Comparison of ENCODE assay signal across 10 cellular contexts in the genomic region with DNA sequence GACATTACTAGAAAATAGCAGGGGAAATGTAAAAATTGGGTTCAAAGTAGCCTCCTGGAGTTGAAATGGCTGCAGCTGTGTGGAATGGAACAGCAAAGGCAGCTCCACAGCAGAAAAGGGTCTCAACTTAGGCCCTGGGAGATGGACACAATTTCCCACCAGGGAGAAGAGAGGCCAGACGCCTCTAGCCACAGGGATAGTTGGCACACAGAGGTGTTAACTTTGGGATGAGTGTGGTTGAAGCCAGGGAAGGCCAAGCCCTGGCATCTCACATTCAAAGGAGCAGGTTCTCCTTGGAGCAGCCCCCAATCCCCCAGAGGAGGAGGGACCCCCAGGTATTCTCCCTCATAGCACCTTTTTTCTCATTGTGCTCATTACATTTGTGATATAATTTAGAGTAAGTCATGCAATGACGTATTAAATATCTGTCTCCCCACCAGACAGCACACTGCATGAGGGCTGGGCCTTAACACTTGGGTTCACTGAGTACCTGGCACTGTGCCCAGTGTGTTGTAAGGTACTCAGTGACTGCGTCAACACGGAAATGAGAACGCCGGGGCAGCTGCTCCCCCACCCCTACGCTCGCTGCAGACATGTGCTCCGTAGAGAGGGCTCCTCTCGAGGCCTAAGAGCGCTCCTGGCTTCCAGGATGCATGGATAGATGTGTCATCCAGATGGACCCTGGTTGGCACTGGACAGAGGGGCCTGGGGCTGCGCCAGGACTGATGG.
DNase-seq lines count a peak whose midpoint lies in the region; ATAC-seq, FAIRE-seq and TF ChIP-seq lines count a peak whose summit lies in the region.
"Had no signal": no experiment of that assay in that cellular context is flagged by ENCODE, and none has a peak within 500 bp of the region (broad histone marks: within the 10 kb centered on the region; RNA-seq: fewer than 3 reads in every experiment).

No MANE protein-coding gene starts in this region.

- H3K27me3 Mint-ChIP-seq in activated T-cell treated with anti-CD3 and anti-CD28 coated beads, Interleukin-2, amount 50 U/mL, for 24 hours = no peaks in the 10 kb centered on the region

- H3K4me1 ChIP-seq in lung (ENCODE audit: control insufficient read depth in 2 of 2, insufficient read depth in 2 of 2, low read length in 2 of 2) (peaks cover 7 to 17% of the 10 kb centered on the region in 2 donors), MM.1S (ENCODE audit: low read length) (no peaks in the 10 kb centered on the region)

- no peak overlapping the region for H3K9ac ChIP-seq in MM.1S (ENCODE audit: low read length)

- no peaks in the 10 kb centered on the region for H3F3A ChIP-seq in MM.1S (ENCODE audit: insufficient read depth, low read length)

- H3K4me2 ChIP-seq in MM.1S (ENCODE audit: low read depth, low read length) = no peak overlapping the region

- no peaks in the 10 kb centered on the region for H3K79me2 ChIP-seq in MM.1S (ENCODE audit: low read length)

- no peak overlapping the region for H3K4me3 Mint-ChIP-seq in activated T-cell treated with anti-CD3 and anti-CD28 coated beads, Interleukin-2, amount 50 U/mL, for 24 hours
- H3K4me3 Mint-ChIP-seq: CD8-positive, alpha-beta T cell; naive B cell had no signal

- H3K27me3 ChIP-seq in bronchial epithelial cell (ENCODE audit: control insufficient read depth, insufficient read depth, low read length) (no peaks in the 10 kb centered on the region), lung (ENCODE audit: control insufficient read depth, insufficient read depth) (no peaks in the 10 kb centered on the region), MM.1S (replicated peaks; ENCODE audit: insufficient read depth, low read length) (no peaks in the 10 kb centered on the region)

- ATAC-seq in lung (ENCODE audit: insufficient read depth, low FRiP score) = peak; percentile 43
- ATAC-seq in HG02678 (IDR thresholded peaks at IDR 0.05; ENCODE audit: unreplicated experiment) = no peak
- no peak for ATAC-seq in HG02973 (IDR thresholded peaks at IDR 0.05; ENCODE audit: unreplicated experiment)
- ATAC-seq: CD8-positive, alpha-beta T cell had no signal

- no peak for TF ChIP-seq CTCF in bronchial epithelial cell (IDR thresholded peaks at IDR 0.05; ENCODE audit: insufficient read depth, low read length, severe bottlenecking)
- TF ChIP-seq CTCF in lung (IDR thresholded peaks at IDR 0.05; ENCODE audit: control extremely low read depth, extremely low read depth) = no peak
- TF ChIP-seq CTCF in MM.1S (IDR thresholded peaks at IDR 0.05; ENCODE audit: low read length) = no peak

- no peak for FAIRE-seq in bronchial epithelial cell (lab: Jason Lieb, UNC)

- H3K9me2 ChIP-seq in MM.1S (replicated peaks; ENCODE audit: insufficient read depth, low read length) = no peaks in the 10 kb centered on the region

- H3K9me3 ChIP-seq in lung (ENCODE audit: control insufficient read depth in 2 of 2, insufficient read depth in 1 of 2, low read length in 1 of 2) (no peaks in the 10 kb centered on the region), MM.1S (replicated peaks; ENCODE audit: insufficient read depth, low read length) (no peaks in the 10 kb centered on the region)

- 35 to 49% methylated on average over 12 of the region's 12 CpGs for WGBS in lung, 2 donors

- H3K27ac ChIP-seq in lung (ENCODE audit: low read depth in 1 of 2, low read length in 1 of 2) (peak overlapping the region; percentile 14 to 71), MM.1S (ENCODE audit: low read length) (no peak overlapping the region)

- no peaks in the 10 kb centered on the region for H4K20me1 ChIP-seq in MM.1S (ENCODE audit: insufficient read depth, low read length)

- H2AFZ ChIP-seq in MM.1S (ENCODE audit: low read length) = no peak overlapping the region

- H3K27ac Mint-ChIP-seq in activated T-cell treated with anti-CD3 and anti-CD28 coated beads, Interleukin-2, amount 50 U/mL, for 24 hours = no peak overlapping the region
- H3K27ac Mint-ChIP-seq: CD8-positive, alpha-beta T cell; naive B cell had no signal

- H3K4me1 Mint-ChIP-seq in activated T-cell treated with anti-CD3 and anti-CD28 coated beads, Interleukin-2, amount 50 U/mL, for 24 hours (ENCODE audit: low read depth) = peaks cover 9% of the 10 kb centered on the region
- H3K4me1 Mint-ChIP-seq: naive B cell had no signal

- H3K36me3 Mint-ChIP-seq in activated T-cell treated with anti-CD3 and anti-CD28 coated beads, Interleukin-2, amount 50 U/mL, for 24 hours (ENCODE audit: low read depth) = no peaks in the 10 kb centered on the region
- H3K36me3 Mint-ChIP-seq: CD8-positive, alpha-beta T cell; naive B cell had no signal

- H3K36me3 ChIP-seq in bronchial epithelial cell (ENCODE audit: control insufficient read depth, insufficient read depth, low read length) (no peaks in the 10 kb centered on the region), lung (ENCODE audit: control insufficient read depth in 2 of 2, insufficient read depth in 2 of 2, low read length in 2 of 2) (no peaks in the 10 kb centered on the region), MM.1S (replicated peaks; ENCODE audit: insufficient read depth, low read length) (no peaks in the 10 kb centered on the region)

- DNase-seq in CD1c-positive myeloid dendritic cell (ENCODE audit: extremely low spot score) (peak; percentile 79), NCI-H146 (lab: John Stamatoyannopoulos, UW) (peak; percentile 73), bronchial epithelial cell (ENCODE audit: low read depth) (peak; percentile 98), lung (ENCODE audit: low spot score) (peak; percentile 91), MM.1S (no peak)
- DNase-seq in activated T-cell treated with anti-CD3 and anti-CD28 coated beads, Interleukin-2, amount 50 U/mL, for 24 hours = no peak
- DNase-seq: CD8-positive, alpha-beta T cell; naive B cell had no signal

- no peaks in the 10 kb centered on the region for H3K9me3 Mint-ChIP-seq in activated T-cell treated with anti-CD3 and anti-CD28 coated beads, Interleukin-2, amount 50 U/mL, for 24 hours
- H3K9me3 Mint-ChIP-seq: CD8-positive, alpha-beta T cell; naive B cell had no signal

- H3K4me3 ChIP-seq in bronchial epithelial cell (ENCODE audit: low read depth, low read length) (no peak overlapping the region), lung (no peak overlapping the region), MM.1S (ENCODE audit: low read length) (no peak overlapping the region)

Comparison
In these comparisons a context has a peak if more than half of its experiments do, and no peak if none do; other contexts are left out.
1. DNase-seq: peak in CD1c-positive myeloid dendritic cell (single experiment), NCI-H146 (single experiment), bronchial epithelial cell (single experiment) and lung (single experiment); none in MM.1S (single experiment) and activated T-cell treated with anti-CD3 and anti-CD28 coated beads, Interleukin-2, amount 50 U/mL, for 24 hours (single experiment).